1 cellular context compared by ENCODE assay signal in genomic region chr7:1243964-1244416, GRCh38.
A peak's percentile ranks its signal among the peaks of the same experiment; 100 is the strongest.
TF ChIP-seq lines count a peak whose summit lies in the region.

No MANE protein-coding gene starts in this region.

TF ChIP-seq in neural cell, 6 proteins besides CTCF, POLR2A, EP300 and RAD21 (continued from another document):
- TF ChIP-seq TAF1 (IDR thresholded peaks at IDR 0.05; ENCODE audit: low read depth) (no peak), SMC3 (conservative IDR thresholded peaks at IDR 0.05; ENCODE audit: poor library complexity) (no peak), MXI1 (conservative IDR thresholded peaks at IDR 0.05; ENCODE audit: poor library complexity, severe bottlenecking) (no peak), POLR2AphosphoS5 (IDR thresholded peaks at IDR 0.05) (no peak), EZH2 (IDR thresholded peaks at IDR 0.05; ENCODE audit: borderline replicate concordance, insufficient read depth, low read length, poor library complexity, severe bottlenecking) (peak; percentile 63)
